Comparison of ENCODE assay signal across 1 cellular context in the genomic region with DNA sequence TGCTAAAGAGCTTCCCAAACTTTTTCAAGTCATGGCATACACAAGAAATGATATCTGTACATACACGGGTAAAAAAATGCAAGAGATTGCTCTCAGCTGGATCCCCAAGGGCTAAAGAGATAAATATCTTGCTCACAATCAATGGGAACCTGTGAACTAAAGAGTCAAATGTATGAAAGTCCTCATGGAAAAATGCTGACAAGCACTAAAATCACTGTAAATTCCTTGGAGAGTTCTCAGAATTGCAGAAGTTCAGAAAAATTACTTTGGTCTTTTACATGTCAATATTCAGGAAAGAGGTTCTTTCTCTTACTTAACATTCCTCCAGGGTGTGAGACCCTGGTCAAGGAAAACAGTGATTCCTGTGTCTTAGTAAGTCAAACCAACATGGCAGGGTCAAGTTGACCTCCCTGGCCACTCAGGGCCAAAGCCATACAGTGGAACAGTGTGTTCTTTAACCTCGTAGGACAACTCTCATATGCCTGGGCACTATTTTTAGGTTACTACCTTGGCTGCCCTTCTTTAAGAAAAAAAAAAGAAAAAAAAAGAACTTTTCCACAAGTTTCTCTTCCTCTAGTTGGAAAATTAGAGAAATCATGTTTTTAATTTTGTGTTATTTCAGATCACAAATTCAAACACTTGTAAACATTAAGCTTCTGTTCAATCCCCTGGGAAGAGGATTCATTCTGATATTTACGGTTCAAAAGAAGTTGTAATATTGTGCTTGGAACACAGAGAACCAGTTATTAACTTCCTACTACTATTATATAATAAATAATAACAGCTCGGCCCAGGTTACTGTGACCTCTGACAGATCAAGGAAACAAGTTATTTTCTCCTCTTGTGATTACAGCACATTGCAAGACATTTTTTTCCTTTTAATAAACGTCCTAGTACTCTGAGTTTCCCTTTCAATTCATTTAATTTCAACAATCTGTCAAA.
TF ChIP-seq lines count a peak whose summit lies in the region.

No MANE protein-coding gene starts in this region.

TF ChIP-seq in HCT116, 20 proteins besides CTCF, POLR2A, EP300 and RAD21:
- TF ChIP-seq ZNF274 (IDR thresholded peaks at IDR 0.05; ENCODE audit: low read depth, low read length): no peak
- no peak for TF ChIP-seq ZFX (IDR thresholded peaks at IDR 0.05)
- TF ChIP-seq SP1 (IDR thresholded peaks at IDR 0.05; ENCODE audit: low read depth): no peak
- no peak for TF ChIP-seq EGR1 (IDR thresholded peaks at IDR 0.05; ENCODE audit: low read depth)
- TF ChIP-seq ELF1 (IDR thresholded peaks at IDR 0.05; ENCODE audit: borderline replicate concordance, low read depth): no peak
- TF ChIP-seq JUND (IDR thresholded peaks at IDR 0.05): no peak
- TF ChIP-seq CBX3 (IDR thresholded peaks at IDR 0.05; ENCODE audit: low read depth): no peak
- TF ChIP-seq FOSL1 (IDR thresholded peaks at IDR 0.05; ENCODE audit: low read depth): no peak
- TF ChIP-seq TCF7L2 (IDR thresholded peaks at IDR 0.05; ENCODE audit: borderline replicate concordance, extremely low read depth, insufficient read depth, insufficient read length): no peak
- no peak for TF ChIP-seq CEBPB (IDR thresholded peaks at IDR 0.05; ENCODE audit: low read depth)
- TF ChIP-seq SIN3A (IDR thresholded peaks at IDR 0.05; ENCODE audit: low read depth): no peak
- TF ChIP-seq SRF (IDR thresholded peaks at IDR 0.05; ENCODE audit: low read depth): no peak
- no peak for TF ChIP-seq YY1 (IDR thresholded peaks at IDR 0.05; ENCODE audit: extremely low read depth, insufficient replicate concordance, low read depth, low read length)
- no peak for TF ChIP-seq REST (IDR thresholded peaks at IDR 0.05; ENCODE audit: low read depth)
- TF ChIP-seq ZBTB33 (IDR thresholded peaks at IDR 0.05; ENCODE audit: extremely low read depth, insufficient replicate concordance, low read length): no peak
- no peak for TF ChIP-seq MAX (IDR thresholded peaks at IDR 0.05)
- TF ChIP-seq EZH2phosphoT487 (IDR thresholded peaks at IDR 0.05; ENCODE audit: borderline replicate concordance): no peak
- no peak for TF ChIP-seq EZH2 (IDR thresholded peaks at IDR 0.05)
